Comparison of ENCODE assay signal across 34 cellular contexts in genomic region chr16:89189358-89190025, GRCh38. TPM values are rescaled to one million over a fixed set of nuclear protein-coding genes. Genes with fewer than 3 reads are reported as not detected.
DNase-seq lines count a peak whose midpoint lies in the region; ATAC-seq and TF ChIP-seq lines count a peak whose summit lies in the region.
"Had no signal": no experiment of that assay in that cellular context is flagged by ENCODE, and none has a peak within 500 bp of the region (broad histone marks: within the 10 kb centered on the region; RNA-seq: fewer than 3 reads in every experiment).

No MANE protein-coding gene starts in this region.

- no peak for TF ChIP-seq CTCF in CD4-positive, alpha-beta T cell (IDR thresholded peaks at IDR 0.05)
- no peak for TF ChIP-seq CTCF in neural crest cell (conservative IDR thresholded peaks at IDR 0.05)

- H3K27me3 Mint-ChIP-seq in CD4-positive, alpha-beta T cell, result no peaks in the 10 kb centered on the region
- peaks cover 23% of the 10 kb centered on the region for H3K27me3 Mint-ChIP-seq in neural crest cell (ENCODE audit: low read depth)
- H3K27me3 Mint-ChIP-seq: activated CD8-positive, alpha-beta memory T cell treated with anti-CD3 and anti-CD28 coated beads, Interleukin-2, amount 10 ng/mL, durations not matched to agents 7 days and 5 days had no signal

- intact Hi-C loops in CD4-positive, alpha-beta T cell (cut with DNase I, micrococcal nuclease), result loop anchor here in 1 of 2 experiments (5.0 kb wide), 1 partner anchor 737 kb away; the partner anchor contains the start of gene ZFPM1

- DNase-seq in NCI-H82 (lab: John Stamatoyannopoulos, UW), result peak; percentile 28
- no peak for DNase-seq in NCI-H82 treated with DMSO at 0.1 percent for 48 hours (lab: John Stamatoyannopoulos, UW; ENCODE audit: unreplicated experiment)
- no peak for DNase-seq in CD4-positive, alpha-beta T cell
- peak; percentile 41 for DNase-seq in ecto neural progenitor cell (ENCODE audit: low spot score)
- DNase-seq in neural crest cell (ENCODE audit: low read depth, low spot score), result no peak
- DNase-seq in KG1 (lab: John Stamatoyannopoulos, UW), result no peak
- DNase-seq: activated CD4-positive, alpha-beta T cell treated with anti-CD3 and anti-CD28 coated beads, Interleukin-2, amount 50 U/mL, for 1 hour; activated CD8-positive, alpha-beta memory T cell treated with anti-CD3 and anti-CD28 coated beads, Interleukin-2, amount 10 ng/mL, durations not matched to agents 7 days and 5 days; activated T-cell treated with anti-CD3 and anti-CD28 coated beads, Interleukin-2, amount 50 U/mL, for 48 hours; CD4-positive, CD25-positive, alpha-beta regulatory T cell; foreskin fibroblast; MM.1S; naive thymus-derived CD4-positive, alpha-beta T cell; NCI-H1417; NCI-H2081 treated with DMSO at 0.1 percent for 48 hours; NCI-H345; stimulated activated CD4-positive, alpha-beta T cell treated with anti-CD3 and anti-CD28 coated beads, Interleukin-1b, Interleukin-23, amount 100 ng/mL, for 48 hours; stimulated activated naive CD4-positive, alpha-beta T cell treated with Interleukin-2 at 50 U/mL for 16 hours; T1000; WERI-Rb-1 had no signal

- H3K36me3 Mint-ChIP-seq in CD4-positive, alpha-beta T cell (ENCODE audit: low read depth), result no peaks in the 10 kb centered on the region
- H3K36me3 Mint-ChIP-seq in neural crest cell (ENCODE audit: low read depth), result no peaks in the 10 kb centered on the region
- H3K36me3 Mint-ChIP-seq: activated CD8-positive, alpha-beta memory T cell treated with anti-CD3 and anti-CD28 coated beads, Interleukin-2, amount 10 ng/mL, durations not matched to agents 7 days and 5 days; CD4-positive, CD25-positive, alpha-beta regulatory T cell; naive thymus-derived CD4-positive, alpha-beta T cell had no signal

- CTCF ChIA-PET in CD4-positive, alpha-beta T cell (lab: Charles Lee), result no interaction called here

- H3K27ac Mint-ChIP-seq in CD4-positive, alpha-beta T cell, result peak overlapping the region; percentile 55
- H3K27ac Mint-ChIP-seq in neural crest cell (ENCODE audit: unreplicated experiment), result no peak overlapping the region
- H3K27ac Mint-ChIP-seq: activated CD8-positive, alpha-beta memory T cell treated with anti-CD3 and anti-CD28 coated beads, Interleukin-2, amount 10 ng/mL, durations not matched to agents 7 days and 5 days; CD4-positive, CD25-positive, alpha-beta regulatory T cell; dendritic cell treated with granulocyte-macrophage colony-stimulating factor and Interleukin-4, amounts not matched to agents 40 ng/mL and 50 ng/mL, for 4 days had no signal

- H3K27me3 ChIP-seq in CD4-positive, alpha-beta T cell (ENCODE audit: control insufficient read depth, insufficient read depth, low read length), result no peaks in the 10 kb centered on the region
- H3K27me3 ChIP-seq: SJSA1 had no signal

- peaks cover 4% of the 10 kb centered on the region for H3K4me1 Mint-ChIP-seq in CD4-positive, alpha-beta T cell (ENCODE audit: low read depth)
- peaks cover 4% of the 10 kb centered on the region for H3K4me1 Mint-ChIP-seq in neural crest cell
- H3K4me1 Mint-ChIP-seq: activated CD8-positive, alpha-beta memory T cell treated with anti-CD3 and anti-CD28 coated beads, Interleukin-2, amount 10 ng/mL, durations not matched to agents 7 days and 5 days had no signal

- ATAC-seq in CD4-positive, alpha-beta T cell (ENCODE audit: poor library complexity), result no peak
- no peak for ATAC-seq in GM19023 (IDR thresholded peaks at IDR 0.05; ENCODE audit: unreplicated experiment)
- ATAC-seq in GM18867 (IDR thresholded peaks at IDR 0.05; ENCODE audit: unreplicated experiment), result no peak
- ATAC-seq: activated CD8-positive, alpha-beta memory T cell treated with anti-CD3 and anti-CD28 coated beads, Interleukin-2, amount 10 ng/mL, durations not matched to agents 7 days and 5 days; heart right ventricle; naive thymus-derived CD4-positive, alpha-beta T cell had no signal

- no peak overlapping the region for H3K27ac ChIP-seq in CD4-positive, alpha-beta T cell (ENCODE audit: low read depth, low read length)
- H3K27ac ChIP-seq: esophagus muscularis mucosa, heart right ventricle, SJSA1, suprapubic skin, WERI-Rb-1 had no signal

- POLR2A ChIA-PET in CD4-positive, alpha-beta T cell (lab: Charles Lee), result no interaction called here

- no peaks in the 10 kb centered on the region for H3K9me3 Mint-ChIP-seq in CD4-positive, alpha-beta T cell
- no peaks in the 10 kb centered on the region for H3K9me3 Mint-ChIP-seq in neural crest cell
- H3K9me3 Mint-ChIP-seq: dendritic cell treated with granulocyte-macrophage colony-stimulating factor and Interleukin-4, amounts not matched to agents 40 ng/mL and 50 ng/mL, for 4 days had no signal

- peak overlapping the region; percentile 17 for H3K4me3 Mint-ChIP-seq in CD4-positive, alpha-beta T cell
- peak overlapping the region; percentile 41 for H3K4me3 Mint-ChIP-seq in neural crest cell
- H3K4me3 Mint-ChIP-seq: activated CD8-positive, alpha-beta memory T cell treated with anti-CD3 and anti-CD28 coated beads, Interleukin-2, amount 10 ng/mL, durations not matched to agents 7 days and 5 days; dendritic cell treated with granulocyte-macrophage colony-stimulating factor and Interleukin-4, amounts not matched to agents 40 ng/mL and 50 ng/mL, for 4 days had no signal

- no peaks in the 10 kb centered on the region for H3K9me3 ChIP-seq in CD4-positive, alpha-beta T cell (ENCODE audit: control insufficient read depth, low read length)
- H3K9me3 ChIP-seq: esophagus muscularis mucosa, heart right ventricle, SJSA1, suprapubic skin had no signal

RNA-seq across cellular contexts. Expression of gene SLC22A31, which starts 10.8 kb away (rescaled TPM):
- 1 to 10 TPM; 2.1 to 2.9 TPM for total RNA-seq in CD4-positive, alpha-beta T cell
- total RNA-seq in neural crest cell, result 1.3 and 1.4 TPM in 2 replicates
- total RNA-seq: A172; activated CD8-positive, alpha-beta memory T cell treated with anti-CD3 and anti-CD28 coated beads, Interleukin-2, amount 10 ng/mL, durations not matched to agents 7 days and 5 days; CD4-positive, CD25-positive, alpha-beta regulatory T cell; Daoy; H4; HT1080; osteocyte; SJSA1; smooth muscle cell had no signal

RNA-seq across cellular contexts. Expression of gene CDH15, which starts 17.9 kb away (rescaled TPM):
- not detected for total RNA-seq in CD4-positive, alpha-beta T cell
- total RNA-seq in neural crest cell, result not detected in 2 replicates
- total RNA-seq: A172; activated CD8-positive, alpha-beta memory T cell treated with anti-CD3 and anti-CD28 coated beads, Interleukin-2, amount 10 ng/mL, durations not matched to agents 7 days and 5 days; Daoy; HT1080; naive thymus-derived CD4-positive, alpha-beta T cell; ureter had no signal

RNA-seq across cellular contexts. Expression of gene ZNF778, which starts 28.0 kb away (rescaled TPM):
- total RNA-seq in CD4-positive, alpha-beta T cell, result 1 to 10 TPM; 4.0 to 6.7 TPM
- total RNA-seq in neural crest cell, result 13.7 and 15.5 TPM in 2 replicates

Comparison
In these comparisons a context has a peak if more than half of its experiments do, and no peak if none do; other contexts are left out.
1. DNase-seq: peak in NCI-H82 (single experiment) and ecto neural progenitor cell (single experiment); none in NCI-H82 treated with DMSO at 0.1 percent for 48 hours (single experiment), CD4-positive, alpha-beta T cell (0 of 10), neural crest cell (single experiment) and KG1 (single experiment).